ENCODE assay signal across 9 cellular contexts in genomic region chr4:150302553-150302952, GRCh38.
DNase-seq lines count a peak whose midpoint lies in the region; ATAC-seq, FAIRE-seq and TF ChIP-seq lines count a peak whose summit lies in the region.
"Had no signal": no experiment of that assay in that cellular context is flagged by ENCODE, and none has a peak within 500 bp of the region (broad histone marks: within the 10 kb centered on the region; RNA-seq: fewer than 3 reads in every experiment).

No MANE protein-coding gene starts in this region.

- H3K4me1 Mint-ChIP-seq in Calu3 (ENCODE audit: low read depth, unreplicated experiment) = no peaks in the 10 kb centered on the region
- peaks cover 60% of the 10 kb centered on the region for H3K4me1 Mint-ChIP-seq in osteocyte (ENCODE audit: unreplicated experiment)
- peaks cover 0 to 6% of the 10 kb centered on the region in 2 experiments; a peak in 3 of 4 replicates for H3K4me1 Mint-ChIP-seq in H9

- H3K4me2 ChIP-seq in GM12878 (ENCODE audit: control insufficient read depth, insufficient read depth) (no peak overlapping the region), H9 (ENCODE audit: insufficient read depth, insufficient read length, low read length) (no peak overlapping the region)

- RAD21 ChIA-PET in GM12878 (lab: Charles Lee; ENCODE audit: unreplicated experiment) = interaction anchor here (0.9 to 3.0 kb wide), 2 partner anchors 9 to 564 kb away, joined by 3 to 17 read pairs; no protein-coding TSS in a partner anchor

- H3K27ac ChIP-seq in GM12878 (ENCODE audit: control insufficient read depth, insufficient read depth) (no peak overlapping the region), H9 (ENCODE audit: insufficient read length, low read depth, low read length) (no peak overlapping the region)

- H3K9ac ChIP-seq in GM12878 (ENCODE audit: control insufficient read depth, insufficient read depth, low read length) = no peak overlapping the region
- H3K9ac ChIP-seq in H9 (ENCODE audit: extremely low read depth, insufficient read length, low read length) = no peak overlapping the region

- POLR2A ChIA-PET in GM12878 (lab: Charles Lee) = no interaction called here

- H2BK20ac ChIP-seq in H9 (ENCODE audit: low read depth, low read length, poor library complexity, severe bottlenecking) = no peak overlapping the region

- no peak overlapping the region for H3K14ac ChIP-seq in H9 (ENCODE audit: insufficient read depth, low read length)

- no peak overlapping the region for H3K18ac ChIP-seq in H9 (ENCODE audit: insufficient read length, low read depth, low read length)

- H3K4me1 ChIP-seq in GM12878 (ENCODE audit: control insufficient read depth, insufficient read depth, low read length) = no peaks in the 10 kb centered on the region
- H3K4me1 ChIP-seq in H9 (ENCODE audit: insufficient read depth, low read length) = no peaks in the 10 kb centered on the region

- H3K23ac ChIP-seq in H9 (ENCODE audit: insufficient read length, low read depth, low read length) = no peak overlapping the region

- H2BK120ac ChIP-seq in H9 (ENCODE audit: low read depth, low read length, poor library complexity, severe bottlenecking) = no peak overlapping the region

- TF ChIP-seq EP300 in GM12878 (IDR thresholded peaks at IDR 0.05; ENCODE audit: borderline replicate concordance in 1 of 2, control insufficient read depth in 1 of 2, low read depth in 2 of 2, low read length in 2 of 2) = no peak

- no peak for ATAC-seq in GM12878

- H3K23me2 ChIP-seq in H9 (ENCODE audit: insufficient read length, low read depth, low read length, poor library complexity, severe bottlenecking) = no peaks in the 10 kb centered on the region

- TF ChIP-seq RAD21 in GM12878 (IDR thresholded peaks at IDR 0.05; ENCODE audit: insufficient read depth, low read depth, low read length) = no peak

- TF ChIP-seq POLR2A in GM12878 (IDR thresholded peaks at IDR 0.05; ENCODE audit: low read depth, low read length) = no peak

- no peak overlapping the region for H2BK15ac ChIP-seq in H9 (ENCODE audit: low read depth, low read length)

- H2AK5ac ChIP-seq in H9 (ENCODE audit: insufficient read length, low read length) = no peak overlapping the region

- H2AFZ ChIP-seq in GM12878 (ENCODE audit: control insufficient read depth, low read depth, low read length) (no peak overlapping the region), H9 (ENCODE audit: low read length) (no peak overlapping the region)

- H3K79me1 ChIP-seq in H9 (ENCODE audit: insufficient read depth, low read depth, low read length, poor library complexity, severe bottlenecking) = no peaks in the 10 kb centered on the region

- H3K4me3 Mint-ChIP-seq in Calu3 (ENCODE audit: low read depth, unreplicated experiment) (no peak overlapping the region), osteocyte (ENCODE audit: unreplicated experiment) (no peak overlapping the region), H9 (no peak overlapping the region)

- H4K20me1 ChIP-seq in GM12878 (ENCODE audit: control insufficient read depth, insufficient read depth) (no peaks in the 10 kb centered on the region), H9 (ENCODE audit: control insufficient read depth, insufficient read depth, insufficient read length) (no peaks in the 10 kb centered on the region)

- H3K9me3 ChIP-seq in GM12878 (replicated peaks; ENCODE audit: control insufficient read depth, insufficient read depth, low read length) (no peaks in the 10 kb centered on the region), H9 (ENCODE audit: control insufficient read depth, low read depth, low read length) (no peaks in the 10 kb centered on the region)

- SMC1A ChIA-PET in GM12878 (lab: Charles Lee; ENCODE audit: uncharacterized antibody, unreplicated experiment) = interaction anchor here (0.7 to 3.2 kb wide), 2 partner anchors 564 to 565 kb away, joined by 4 to 31 read pairs; no protein-coding TSS in a partner anchor

- H2BK5ac ChIP-seq in H9 (ENCODE audit: insufficient read length, low read length) = no peak overlapping the region

- H4K91ac ChIP-seq in H9 (ENCODE audit: insufficient read length, low read depth, low read length) = no peak overlapping the region

- no peak overlapping the region for H2BK12ac ChIP-seq in H9 (ENCODE audit: insufficient read length, low read depth, low read length)

- in situ Hi-C loops in GM12878 (cut with MboI) = no loop called here

- H3K36me3 ChIP-seq in GM12878 (ENCODE audit: control insufficient read depth in 2 of 2, insufficient read depth in 2 of 2, low read length in 1 of 2) = no peaks in the 10 kb centered on the region

- H3K79me2 ChIP-seq in GM12878 (ENCODE audit: control insufficient read depth, insufficient read depth, low read length) (no peaks in the 10 kb centered on the region), H9 (ENCODE audit: insufficient read depth, low read length) (no peaks in the 10 kb centered on the region)

- H4K8ac ChIP-seq in H9 (replicated peaks; ENCODE audit: insufficient read length, low read depth, low read length) = no peak overlapping the region

- H3K27me3 Mint-ChIP-seq in Calu3 (ENCODE audit: unreplicated experiment) (no peaks in the 10 kb centered on the region), osteocyte (ENCODE audit: unreplicated experiment) (no peaks in the 10 kb centered on the region), H9 (ENCODE audit: low read depth) (no peaks in the 10 kb centered on the region)

- H3K27me3 ChIP-seq in GM12878 (replicated peaks in 1 of 2; ENCODE audit: control insufficient read depth in 2 of 2, insufficient read depth in 2 of 2, low read length in 1 of 2) = no peaks in the 10 kb centered on the region
- H3K27me3 ChIP-seq in H9 (ENCODE audit: insufficient read depth, low read length) = no peaks in the 10 kb centered on the region

- BruUV-seq in Calu3 (replicated peaks; lab: Mats Ljungman, UMichigan) (no TSS peak), GM12878 (replicated peaks; lab: Mats Ljungman, UMichigan) (no TSS peak)

- H3K9me3 Mint-ChIP-seq in Calu3 (ENCODE audit: low read depth, unreplicated experiment) = no peaks in the 10 kb centered on the region
- H3K9me3 Mint-ChIP-seq in osteocyte (ENCODE audit: unreplicated experiment) = no peaks in the 10 kb centered on the region
- no peaks in the 10 kb centered on the region for H3K9me3 Mint-ChIP-seq in H9

- H3K36me3 Mint-ChIP-seq in Calu3 (ENCODE audit: insufficient read depth, unreplicated experiment) = peaks cover 5% of the 10 kb centered on the region
- H3K36me3 Mint-ChIP-seq in osteocyte (ENCODE audit: unreplicated experiment) = no peaks in the 10 kb centered on the region
- no peaks in the 10 kb centered on the region for H3K36me3 Mint-ChIP-seq in H9 (ENCODE audit: insufficient read depth in 1 of 3, low read depth in 3 of 3)

- no peak for TF ChIP-seq CTCF in Calu3 (IDR thresholded peaks at IDR 0.05; ENCODE audit: unreplicated experiment)
- TF ChIP-seq CTCF in GM12878 (IDR thresholded peaks at IDR 0.05 in 2 of 3, conservative IDR thresholded peaks at IDR 0.05 in 1 of 3; ENCODE audit: control insufficient read depth in 2 of 3, extremely low read depth in 1 of 3, insufficient read depth in 1 of 3, low read depth in 3 of 3, low read length in 3 of 3) = no peak
- no peak for TF ChIP-seq CTCF in osteocyte (IDR thresholded peaks at IDR 0.05)
- no peak for TF ChIP-seq CTCF in H9 (conservative IDR thresholded peaks at IDR 0.05)

- no peak overlapping the region for H3K56ac ChIP-seq in H9 (ENCODE audit: insufficient read length, low read depth, low read length)

- no peak overlapping the region for H4K5ac ChIP-seq in H9 (ENCODE audit: insufficient read length, low read depth, low read length)

- DNase-seq in Calu3 = peak; percentile 58
- DNase-seq in NOMO-1 treated with DMSO at 0.1 percent for 48 hours (lab: John Stamatoyannopoulos, UW; ENCODE audit: unreplicated experiment) = peak; percentile 75
- DNase-seq in GM12878 (ENCODE audit: low read depth, low spot score) = no peak
- no peak for DNase-seq in osteocyte (ENCODE audit: extremely low spot score, unreplicated experiment)
- DNase-seq in GM19238 (ENCODE audit: insufficient read length, low spot score) = no peak
- DNase-seq in NCI-H1048 (lab: John Stamatoyannopoulos, UW) = no peak
- DNase-seq in H9 = no peak
- no peak for DNase-seq in NCI-H748 (lab: John Stamatoyannopoulos, UW; ENCODE audit: unreplicated experiment)

- H3K4ac ChIP-seq in H9 (ENCODE audit: low read depth, low read length) = no peak overlapping the region

- H3K27ac Mint-ChIP-seq in Calu3 (ENCODE audit: unreplicated experiment) = peak overlapping the region; percentile 85
- peak overlapping the region; percentile 54 for H3K27ac Mint-ChIP-seq in osteocyte (ENCODE audit: unreplicated experiment)
- no peak overlapping the region for H3K27ac Mint-ChIP-seq in H9

- no peak for FAIRE-seq in GM12878 (lab: Jason Lieb, UNC)

- no peak overlapping the region for H3K4me3 ChIP-seq in GM12878
- H3K4me3 ChIP-seq: lung had no signal

- intact Hi-C loops in Calu3 (cut with micrococcal nuclease; ENCODE audit: unreplicated experiment) = no loop called here
- intact Hi-C loops in GM12878 (cut with micrococcal nuclease; ENCODE audit: unreplicated experiment) = no loop called here

- CTCF ChIA-PET in Calu3 (lab: Charles Lee) = no interaction called here
- CTCF ChIA-PET in GM12878 (lab: Yijun Ruan, JAX) = no interaction called here

- no peak overlapping the region for H3T11ph ChIP-seq in H9 (ENCODE audit: low read length)

- 83% methylated on average over 4 of the region's 4 CpGs for WGBS in GM12878 (ENCODE audit: insufficient coverage, insufficient replicate concordance, low lambda C conversion rate, missing lambda C conversion rate)
- WGBS in H9 (ENCODE audit: extremely low coverage, insufficient read length, low lambda C conversion rate) = no CpG with 5 or more reads among the region's 4 CpGs

TF ChIP-seq in GM12878, 131 proteins besides CTCF, POLR2A, EP300 and RAD21:
- TF ChIP-seq USF1 (IDR thresholded peaks at IDR 0.05; ENCODE audit: borderline replicate concordance, extremely low read length, insufficient read depth, low read depth, low read length) (peak; percentile 18), RBBP5 (conservative IDR thresholded peaks at IDR 0.05) (no peak), RAD51 (IDR thresholded peaks at IDR 0.05) (peak; percentile 73; the same call in 1 of the 2 replicates)

Comparison
In these comparisons a context has a peak if more than half of its experiments do, and no peak if none do; other contexts are left out.
1. DNase-seq: peak in Calu3 (single experiment) and NOMO-1 treated with DMSO at 0.1 percent for 48 hours (single experiment); none in GM12878 (single experiment), osteocyte (single experiment), GM19238 (single experiment), NCI-H1048 (single experiment), H9 (single experiment) and NCI-H748 (single experiment).
2. H3K27ac Mint-ChIP-seq: peak in Calu3 (single experiment) and osteocyte (single experiment); none in H9 (0 of 3).